8 cellular contexts compared by ENCODE assay signal in the genomic region with DNA sequence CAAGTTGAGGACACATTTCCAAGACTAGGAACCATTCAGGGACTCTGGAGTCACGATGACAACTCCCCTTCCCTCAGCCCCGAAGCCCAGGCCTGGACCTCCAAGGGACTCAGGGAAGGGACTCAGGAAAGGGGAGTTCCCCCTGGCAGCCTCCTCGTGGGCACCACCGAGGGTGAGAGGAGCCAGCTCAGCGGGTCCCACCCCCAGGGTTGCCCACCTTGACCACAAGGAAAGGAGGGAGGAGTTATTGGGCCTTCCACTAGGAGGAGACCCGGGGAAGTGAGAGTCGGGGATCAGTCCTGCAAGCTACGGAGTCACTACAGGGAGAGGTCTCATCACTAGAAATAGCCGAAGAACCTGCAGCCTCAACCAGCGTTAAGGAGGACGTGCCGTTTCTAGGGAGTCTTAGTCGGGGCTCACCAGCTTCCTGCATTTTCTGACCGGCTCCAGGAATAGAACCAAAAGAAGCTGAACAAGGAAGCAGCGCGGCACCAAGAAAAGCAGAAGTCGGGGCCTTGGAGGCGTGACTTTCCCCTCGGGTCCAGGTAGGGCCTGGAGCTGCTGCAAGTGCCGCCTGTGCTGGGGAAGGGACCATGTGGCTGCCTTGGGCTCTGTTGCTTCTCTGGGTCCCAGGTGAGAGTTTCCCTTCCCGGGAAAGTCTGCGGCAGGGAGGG. TPM values are rescaled to one million over a fixed set of nuclear protein-coding genes. Genes with fewer than 3 reads are reported as not detected.
DNase-seq lines count a peak whose midpoint lies in the region; ATAC-seq and TF ChIP-seq lines count a peak whose summit lies in the region.

TSS of gene CD300A (plus strand) at position 524 of the 674 bp plus-strand sequence. CDS start at position 594, 70 bp downstream.

- POLR2A ChIA-PET in MCF 10A (lab: Yijun Ruan, JAX): no interaction called here
- POLR2A ChIA-PET in SK-N-SH (lab: Yijun Ruan, JAX): no interaction called here

- peak; percentile 23 for ATAC-seq in aorta (ENCODE audit: low FRiP score)

- H2AFZ ChIP-seq in SK-N-SH (ENCODE audit: low read depth): no peak within 1 kb of the TSS

- H3K36me3 ChIP-seq in breast epithelium (no peaks in the 10 kb centered on the region), aorta (ENCODE audit: control insufficient read depth in 1 of 2, insufficient read depth in 2 of 2, low read length in 1 of 2) (no peaks in the 10 kb centered on the region), SK-N-SH (replicated peaks in 1 of 2; ENCODE audit: control insufficient read depth in 1 of 2, insufficient read depth in 2 of 2, low read length in 1 of 2) (no peaks in the 10 kb centered on the region)

- intact Hi-C loops in breast epithelium (cut with DNase I; ENCODE audit: low total_unique reads) (no loop called here), MCF 10A (cut with micrococcal nuclease) (no loop called here), aorta (cut with DNase I) (no loop called here)
- intact Hi-C loops in activated T-helper 2 cell treated with anti-CD3 and anti-CD28 coated beads, Interferon-gamma antibody, Interleukin-2, Interleukin-4, amounts not matched to agents 10 μg/mL and 5 μg/mL and 100 μg/mL, durations not matched to agents 14 hours and 24 hours and 36 hours (cut with micrococcal nuclease): no loop called here

- TF ChIP-seq CTCF in breast epithelium (IDR thresholded peaks at IDR 0.05): no peak
- no peak for TF ChIP-seq CTCF in MCF 10A (IDR thresholded peaks at IDR 0.05; ENCODE audit: unreplicated experiment)
- TF ChIP-seq CTCF in SK-N-SH (IDR thresholded peaks at IDR 0.05): no peak

- no peak within 1 kb of the TSS for H3K4me2 ChIP-seq in SK-N-SH

- H3K4me1 Mint-ChIP-seq in MCF 10A (ENCODE audit: insufficient read depth, unreplicated experiment): no peaks in the 10 kb centered on the region
- H3K4me1 Mint-ChIP-seq in activated T-helper 2 cell treated with anti-CD3 and anti-CD28 coated beads, Interferon-gamma antibody, Interleukin-2, Interleukin-4, amounts not matched to agents 10 μg/mL and 5 μg/mL and 100 μg/mL, durations not matched to agents 14 hours and 24 hours and 36 hours (ENCODE audit: low read depth): peaks cover 38% of the 10 kb centered on the region

- H4K20me1 ChIP-seq in SK-N-SH (ENCODE audit: insufficient read depth): no peaks in the 10 kb centered on the region

- DNase-seq in breast epithelium (ENCODE audit: low spot score in 2 of 2): no peak
- no peak for DNase-seq in MCF 10A (ENCODE audit: unreplicated experiment)
- peak; percentile 18 for DNase-seq in activated T-helper 2 cell treated with anti-CD3 and anti-CD28 coated beads, Interferon-gamma antibody, Interleukin-2, Interleukin-4, amounts not matched to agents 10 μg/mL and 5 μg/mL and 100 μg/mL, durations not matched to agents 14 hours and 24 hours and 36 hours (ENCODE audit: low spot score)
- DNase-seq in medulla oblongata (ENCODE audit: extremely low spot score): peak; percentile 51
- peak in 1 of 2 donors; percentile 86 for DNase-seq in aorta
- DNase-seq in NCI-H524 (lab: John Stamatoyannopoulos, UW): no peak
- no peak for DNase-seq in SK-N-SH
- no peak for DNase-seq in D341Med (ENCODE audit: low spot score)

- CTCF ChIA-PET in MCF 10A (lab: Yijun Ruan, JAX): interaction anchor here (0.6 kb wide), 1 partner anchor 245 kb away, joined by 3 read pairs; no protein-coding TSS in a partner anchor
- CTCF ChIA-PET in SK-N-SH (lab: Yijun Ruan, JAX): interaction anchor here (0.9 to 1.0 kb wide), 4 partner anchors 8 to 113 kb away, joined by 3 to 6 read pairs (median 4); no protein-coding TSS in a partner anchor

- H3K27me3 Mint-ChIP-seq in MCF 10A (ENCODE audit: insufficient read depth, unreplicated experiment): peaks cover 13% of the 10 kb centered on the region
- H3K27me3 Mint-ChIP-seq in activated T-helper 2 cell treated with anti-CD3 and anti-CD28 coated beads, Interferon-gamma antibody, Interleukin-2, Interleukin-4, amounts not matched to agents 10 μg/mL and 5 μg/mL and 100 μg/mL, durations not matched to agents 14 hours and 24 hours and 36 hours (ENCODE audit: low read depth): no peaks in the 10 kb centered on the region

- no peaks in the 10 kb centered on the region for H3K9me2 ChIP-seq in SK-N-SH

- H3K79me2 ChIP-seq in SK-N-SH (ENCODE audit: insufficient read depth): no peaks in the 10 kb centered on the region

- no peak within 1 kb of the TSS for H3K4me3 Mint-ChIP-seq in MCF 10A (ENCODE audit: unreplicated experiment)
- H3K4me3 Mint-ChIP-seq in activated T-helper 2 cell treated with anti-CD3 and anti-CD28 coated beads, Interferon-gamma antibody, Interleukin-2, Interleukin-4, amounts not matched to agents 10 μg/mL and 5 μg/mL and 100 μg/mL, durations not matched to agents 14 hours and 24 hours and 36 hours (ENCODE audit: low read depth): no peak within 1 kb of the TSS

- H3K9me3 ChIP-seq in breast epithelium: no peaks in the 10 kb centered on the region
- no peaks in the 10 kb centered on the region for H3K9me3 ChIP-seq in aorta (ENCODE audit: control insufficient read depth, low read length)
- no peaks in the 10 kb centered on the region for H3K9me3 ChIP-seq in SK-N-SH

- H3K27me3 ChIP-seq in breast epithelium (peaks cover 0 to 4% of the 10 kb centered on the region in 2 donors), aorta (ENCODE audit: control insufficient read depth in 1 of 2, insufficient read depth in 2 of 2, low read length in 1 of 2) (no peaks in the 10 kb centered on the region), SK-N-SH (ENCODE audit: insufficient read depth) (no peaks in the 10 kb centered on the region)

- no peaks in the 10 kb centered on the region for H3K36me3 Mint-ChIP-seq in MCF 10A (ENCODE audit: insufficient read depth, unreplicated experiment)
- peaks cover 11% of the 10 kb centered on the region for H3K36me3 Mint-ChIP-seq in activated T-helper 2 cell treated with anti-CD3 and anti-CD28 coated beads, Interferon-gamma antibody, Interleukin-2, Interleukin-4, amounts not matched to agents 10 μg/mL and 5 μg/mL and 100 μg/mL, durations not matched to agents 14 hours and 24 hours and 36 hours (ENCODE audit: low read depth)

- H3K4me1 ChIP-seq in breast epithelium: no peaks in the 10 kb centered on the region
- no peaks in the 10 kb centered on the region for H3K4me1 ChIP-seq in aorta (ENCODE audit: control insufficient read depth in 1 of 2, insufficient read depth in 2 of 2, low read length in 2 of 2)
- no peaks in the 10 kb centered on the region for H3K4me1 ChIP-seq in SK-N-SH (ENCODE audit: control insufficient read depth in 1 of 2, insufficient read depth in 2 of 2, low read depth in 1 of 2, low read length in 1 of 2)

- no peaks in the 10 kb centered on the region for H3F3A ChIP-seq in SK-N-SH (replicated peaks; ENCODE audit: insufficient read depth)

- H3K27ac ChIP-seq in breast epithelium: peak within 1 kb of the TSS in 1 of 2 donors; percentile 76
- H3K27ac ChIP-seq in aorta (ENCODE audit: low read depth in 1 of 2, low read length in 2 of 2): no peak within 1 kb of the TSS
- H3K27ac ChIP-seq in SK-N-SH (ENCODE audit: low read depth in 2 of 2, low read length in 1 of 2): no peak within 1 kb of the TSS

- peak within 1 kb of the TSS; percentile 24 to 37 (median 28) for H3K4me3 ChIP-seq in breast epithelium
- H3K4me3 ChIP-seq in aorta (ENCODE audit: low read length in 2 of 2): no peak within 1 kb of the TSS
- H3K4me3 ChIP-seq in SK-N-SH (ENCODE audit: low read depth in 2 of 2, low read length in 1 of 2): no peak within 1 kb of the TSS

- no peak within 1 kb of the TSS for H3K9ac ChIP-seq in SK-N-SH

- 10 to 16% methylated on average over 22 of the region's 22 CpGs for WGBS in aorta, 2 donors
- 63% methylated on average over 20 of the region's 22 CpGs for WGBS in SK-N-SH (ENCODE audit: low lambda C conversion rate)

- H3K9me3 Mint-ChIP-seq in MCF 10A (ENCODE audit: unreplicated experiment): no peaks in the 10 kb centered on the region
- no peaks in the 10 kb centered on the region for H3K9me3 Mint-ChIP-seq in activated T-helper 2 cell treated with anti-CD3 and anti-CD28 coated beads, Interferon-gamma antibody, Interleukin-2, Interleukin-4, amounts not matched to agents 10 μg/mL and 5 μg/mL and 100 μg/mL, durations not matched to agents 14 hours and 24 hours and 36 hours

- no TSS peak for BruUV-seq in MCF 10A (replicated peaks; lab: Mats Ljungman, UMichigan)

- TF ChIP-seq EP300 in SK-N-SH (IDR thresholded peaks at IDR 0.05; ENCODE audit: borderline replicate concordance in 1 of 2, low read depth in 1 of 2, low read length in 1 of 2): no peak

- TF ChIP-seq RAD21 in SK-N-SH (IDR thresholded peaks at IDR 0.05; ENCODE audit: low read length): no peak

- TF ChIP-seq POLR2A in breast epithelium (IDR thresholded peaks at IDR 0.05): no peak

- no peak within 1 kb of the TSS for H3K27ac Mint-ChIP-seq in MCF 10A (ENCODE audit: low read depth, unreplicated experiment)
- peak within 1 kb of the TSS; percentile 72 for H3K27ac Mint-ChIP-seq in activated T-helper 2 cell treated with anti-CD3 and anti-CD28 coated beads, Interferon-gamma antibody, Interleukin-2, Interleukin-4, amounts not matched to agents 10 μg/mL and 5 μg/mL and 100 μg/mL, durations not matched to agents 14 hours and 24 hours and 36 hours

TF ChIP-seq in SK-N-SH, 30 proteins besides CTCF, POLR2A, EP300 and RAD21 (continues in another document):
- TF ChIP-seq POLR2AphosphoS5 (IDR thresholded peaks at IDR 0.05; ENCODE audit: low read depth, low read length): no peak
- no peak for TF ChIP-seq TEAD4 (IDR thresholded peaks at IDR 0.05; ENCODE audit: borderline replicate concordance, insufficient read depth)
- TF ChIP-seq, protein P1, sequence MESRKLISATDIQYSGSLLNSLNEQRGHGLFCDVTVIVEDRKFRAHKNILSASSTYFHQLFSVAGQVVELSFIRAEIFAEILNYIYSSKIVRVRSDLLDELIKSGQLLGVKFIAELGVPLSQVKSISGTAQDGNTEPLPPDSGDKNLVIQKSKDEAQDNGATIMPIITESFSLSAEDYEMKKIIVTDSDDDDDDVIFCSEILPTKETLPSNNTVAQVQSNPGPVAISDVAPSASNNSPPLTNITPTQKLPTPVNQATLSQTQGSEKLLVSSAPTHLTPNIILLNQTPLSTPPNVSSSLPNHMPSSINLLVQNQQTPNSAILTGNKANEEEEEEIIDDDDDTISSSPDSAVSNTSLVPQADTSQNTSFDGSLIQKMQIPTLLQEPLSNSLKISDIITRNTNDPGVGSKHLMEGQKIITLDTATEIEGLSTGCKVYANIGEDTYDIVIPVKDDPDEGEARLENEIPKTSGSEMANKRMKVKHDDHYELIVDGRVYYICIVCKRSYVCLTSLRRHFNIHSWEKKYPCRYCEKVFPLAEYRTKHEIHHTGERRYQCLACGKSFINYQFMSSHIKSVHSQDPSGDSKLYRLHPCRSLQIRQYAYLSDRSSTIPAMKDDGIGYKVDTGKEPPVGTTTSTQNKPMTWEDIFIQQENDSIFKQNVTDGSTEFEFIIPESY (IDR thresholded peaks at IDR 0.05; ENCODE audit: borderline replicate concordance, low read depth): no peak

RNA-seq across cellular contexts. Expression of gene CD300A, which starts in this region (rescaled TPM):
- total RNA-seq in breast epithelium: 10 to 100 TPM in 2 of 3 donors, 1 to 10 TPM in 1; 6.2 to 15.7 (median 10.2) TPM
- total RNA-seq in MCF 10A (2022): not detected in 2 replicates
- 16.6 and 16.7 TPM in 2 replicates for total RNA-seq in activated T-helper 2 cell treated with anti-CD3 and anti-CD28 coated beads, Interferon-gamma antibody, Interleukin-2, Interleukin-4, amounts not matched to agents 10 μg/mL and 5 μg/mL and 100 μg/mL, durations not matched to agents 14 hours and 24 hours and 36 hours
- 10 to 100 TPM; 10.3 to 10.4 TPM for total RNA-seq in aorta
- polyA plus RNA-seq in aorta: 1 to 10 TPM; 2.6 to 9.1 TPM
- not detected in 2 replicates for polyA plus RNA-seq in SK-N-SH (2012; rRNA removed)
- not detected in 2 replicates for polyA plus RNA-seq in SK-N-SH (2012; cell fraction: cytosol; rRNA removed)
- not detected in 2 replicates for polyA plus RNA-seq in SK-N-SH (2012; cell fraction: nucleus; rRNA removed)

Comparison
In these comparisons a context has a peak if more than half of its experiments do, and no peak if none do; other contexts are left out.
1. DNase-seq: peak in activated T-helper 2 cell treated with anti-CD3 and anti-CD28 coated beads, Interferon-gamma antibody, Interleukin-2, Interleukin-4, amounts not matched to agents 10 μg/mL and 5 μg/mL and 100 μg/mL, durations not matched to agents 14 hours and 24 hours and 36 hours (single experiment) and medulla oblongata (single experiment); none in breast epithelium (0 of 2), MCF 10A (single experiment), NCI-H524 (0 of 2), SK-N-SH (single experiment) and D341Med (single experiment).
2. H3K4me3 ChIP-seq: peak in breast epithelium (3 of 3); none in aorta (0 of 2) and SK-N-SH (0 of 2).